ENCODE assay signal across 8 cellular contexts in genomic region chr12:131755305-131756113, GRCh38. TPM values are rescaled to one million over a fixed set of nuclear protein-coding genes. Genes with fewer than 3 reads are reported as not detected.
DNase-seq lines count a peak whose midpoint lies in the region; ATAC-seq, FAIRE-seq and TF ChIP-seq lines count a peak whose summit lies in the region.

No MANE protein-coding gene starts in this region.

- 84 to 89% (median 88%) methylated on average over 16 of the region's 16 CpGs for WGBS in psoas muscle, 3 donors
- WGBS in stomach, 5 donors: 83 to 92% (median 88%) methylated on average over 16 of the region's 16 CpGs

- no peak for TF ChIP-seq EP300 in stomach (IDR thresholded peaks at IDR 0.05)

- TF ChIP-seq POLR2A in stomach (IDR thresholded peaks at IDR 0.05): no peak

- peaks cover 54% of the 10 kb centered on the region for H3K36me3 ChIP-seq in brain microvascular endothelial cell (replicated peaks)
- H3K36me3 ChIP-seq in psoas muscle (ENCODE audit: insufficient read depth in 1 of 2, low read depth in 1 of 2): peaks cover 2 to 93% of the 10 kb centered on the region in 2 donors
- H3K36me3 ChIP-seq in stomach: peaks cover 54 to 97% (median 95%) of the 10 kb centered on the region in 4 donors

- H3K4me3 ChIP-seq in brain microvascular endothelial cell (ENCODE audit: low read depth, low read length) (no peak overlapping the region), psoas muscle (no peak overlapping the region), stomach (no peak overlapping the region)

- peak; percentile 88 for ATAC-seq in GM21423 (IDR thresholded peaks at IDR 0.05; ENCODE audit: unreplicated experiment)
- ATAC-seq in psoas muscle: no peak
- no peak for ATAC-seq in HG03378 (IDR thresholded peaks at IDR 0.05; ENCODE audit: unreplicated experiment)

- H3K27me3 ChIP-seq in brain microvascular endothelial cell (replicated peaks) (no peaks in the 10 kb centered on the region), psoas muscle (ENCODE audit: insufficient read depth in 3 of 3, low read length in 2 of 3) (no peaks in the 10 kb centered on the region), stomach (no peaks in the 10 kb centered on the region)

- H3K27ac ChIP-seq in brain microvascular endothelial cell (no peak overlapping the region), psoas muscle (no peak overlapping the region), stomach (no peak overlapping the region)

- no peak for DNase-seq in D721Med (ENCODE audit: insufficient read length, low spot score)
- peak; percentile 26 for DNase-seq in NOMO-1 treated with DMSO at 0.1 percent for 48 hours (lab: John Stamatoyannopoulos, UW; ENCODE audit: unreplicated experiment)
- DNase-seq in brain microvascular endothelial cell: peak; percentile 4
- no peak for DNase-seq in psoas muscle
- no peak for DNase-seq in frontal cortex (ENCODE audit: low spot score in 2 of 2)
- DNase-seq in stomach: no peak

- in situ Hi-C loops in brain microvascular endothelial cell (cut with HindIII; ENCODE audit: low pct_ligation_motif_present, low sequenced_read_pairs): no loop called here

- no peaks in the 10 kb centered on the region for H3K4me1 ChIP-seq in psoas muscle
- no peaks in the 10 kb centered on the region for H3K4me1 ChIP-seq in stomach

- intact Hi-C loops in psoas muscle (cut with DNase I) (loop anchor here in 1 of 2 donors (5.0 kb wide), 1 partner anchor 38 kb away; no protein-coding TSS in a partner anchor), stomach (cut with DNase I; ENCODE audit: low total_unique reads) (no loop called here)

- H3K9me3 ChIP-seq in psoas muscle: no peaks in the 10 kb centered on the region
- H3K9me3 ChIP-seq in stomach: no peaks in the 10 kb centered on the region

- peak; percentile 42 for TF ChIP-seq CTCF in D721Med (IDR thresholded peaks at IDR 0.05; ENCODE audit: insufficient read depth, missing control alignments)
- TF ChIP-seq CTCF in brain microvascular endothelial cell (IDR thresholded peaks at IDR 0.05; ENCODE audit: low read depth, low read length, missing control alignments): peak; percentile 57
- TF ChIP-seq CTCF in psoas muscle (IDR thresholded peaks at IDR 0.05): peak; percentile 8
- no peak for TF ChIP-seq CTCF in stomach (IDR thresholded peaks at IDR 0.05)

- FAIRE-seq in D721Med (lab: Jason Lieb, UNC) (no peak), frontal cortex (lab: Jason Lieb, UNC) (no peak)

RNA-seq across cellular contexts. Expression of gene SFSWAP, which starts 44.6 kb away (rescaled TPM):
- total RNA-seq in psoas muscle: 10 to 100 TPM; 21.4 to 34.3 (median 23.3) TPM
- polyA plus RNA-seq in psoas muscle: 10 to 100 TPM; 19.4 to 27.5 (median 24.3) TPM
- 21.2 TPM for total RNA-seq in frontal cortex
- 100 to 1,000 TPM in 1 of 5 donors, 10 to 100 TPM in 4; 41.5 to 194 (median 65.9) TPM for total RNA-seq in stomach
- polyA plus RNA-seq in stomach: 10 to 100 TPM; 14.8 to 22.0 (median 19.9) TPM

Comparison
In these comparisons a context has a peak if more than half of its experiments do, and no peak if none do; other contexts are left out.
1. DNase-seq: peak in NOMO-1 treated with DMSO at 0.1 percent for 48 hours (single experiment) and brain microvascular endothelial cell (single experiment); none in D721Med (single experiment), psoas muscle (0 of 2), frontal cortex (0 of 2) and stomach (single experiment).
2. CTCF ChIP-seq: peak in D721Med (single experiment), brain microvascular endothelial cell (single experiment) and psoas muscle (single experiment); none in stomach (0 of 7).